ENCODE assay signal across 23 cellular contexts in genomic region chr5:179371123-179371515, GRCh38. TPM values are rescaled to one million over a fixed set of nuclear protein-coding genes. Genes with fewer than 3 reads are reported as not detected.
A peak's percentile ranks its signal among the peaks of the same experiment; 100 is the strongest.
DNase-seq lines count a peak whose midpoint lies in the region; FAIRE-seq and TF ChIP-seq lines count a peak whose summit lies in the region.
"Had no signal": no experiment of that assay in that cellular context is flagged by ENCODE, and none has a peak within 500 bp of the region (broad histone marks: within the 10 kb centered on the region; RNA-seq: fewer than 3 reads in every experiment).

No MANE protein-coding gene starts in this region.

- in situ Hi-C loops in mammary epithelial cell (cut with MboI; ENCODE audit: low sequenced_read_pairs in 2 of 2), result no loop called here

- H3K9ac ChIP-seq in mammary epithelial cell (ENCODE audit: insufficient read depth, low read length), result no peak overlapping the region

- FAIRE-seq in urothelium cell line (lab: Jason Lieb, UNC), result no peak
- FAIRE-seq: G401.6, GM12878 had no signal

- no peaks in the 10 kb centered on the region for H3K27me3 Mint-ChIP-seq in MCF 10A (ENCODE audit: insufficient read depth, unreplicated experiment)

- no peak overlapping the region for H3K27ac ChIP-seq in mammary epithelial cell (ENCODE audit: insufficient read depth, low read depth, low read length)
- H3K27ac ChIP-seq: HL-60, PC-9, SJCRH30 had no signal

- no peaks in the 10 kb centered on the region for H3K36me3 Mint-ChIP-seq in MCF 10A (ENCODE audit: insufficient read depth, unreplicated experiment)

- intact Hi-C loops in MCF 10A (cut with micrococcal nuclease), result no loop called here
- intact Hi-C loops in mammary epithelial cell (cut with micrococcal nuclease), result no loop called here

- peaks cover 5% of the 10 kb centered on the region for H3K4me1 Mint-ChIP-seq in MCF 10A (ENCODE audit: insufficient read depth, unreplicated experiment)

- H2AFZ ChIP-seq in mammary epithelial cell (ENCODE audit: low read depth, low read length), result no peak overlapping the region
- H2AFZ ChIP-seq: PC-9 had no signal

- POLR2A ChIA-PET in MCF 10A (lab: Yijun Ruan, JAX), result interaction anchor here (0.6 to 0.7 kb wide), 2 partner anchors 19 to 663 kb away, joined by 3 to 6 read pairs; no protein-coding TSS in a partner anchor

- H3K4me3 ChIP-seq in mammary epithelial cell (replicated peaks in 1 of 3; ENCODE audit: insufficient read depth in 1 of 3, low read depth in 2 of 3, low read length in 3 of 3), result no peak overlapping the region
- H3K4me3 ChIP-seq: GM12878, PC-9, SJCRH30 had no signal

- no peak for TF ChIP-seq CTCF in MCF 10A (IDR thresholded peaks at IDR 0.05; ENCODE audit: unreplicated experiment)
- TF ChIP-seq CTCF in mammary epithelial cell (conservative IDR thresholded peaks at IDR 0.05 in 1 of 2, IDR thresholded peaks at IDR 0.05 in 1 of 2; ENCODE audit: extremely low read depth in 1 of 2, insufficient read depth in 1 of 2, low read depth in 1 of 2, low read length in 2 of 2), result no peak

- CTCF ChIA-PET in MCF 10A (lab: Yijun Ruan, JAX), result interaction anchor here (0.6 kb wide), 1 partner anchor 231 kb away, joined by 3 read pairs; no protein-coding TSS in a partner anchor
- CTCF ChIA-PET in mammary epithelial cell (lab: Charles Lee; ENCODE audit: low non-redundant PET), result no interaction called here

- H3K79me2 ChIP-seq in mammary epithelial cell (ENCODE audit: insufficient read depth, low read length), result no peaks in the 10 kb centered on the region

- no peaks in the 10 kb centered on the region for H3K4me1 ChIP-seq in mammary epithelial cell (ENCODE audit: insufficient read depth, low read length)
- H3K4me1 ChIP-seq: SJCRH30 had no signal

- no TSS peak for BruUV-seq in MCF 10A (replicated peaks; lab: Mats Ljungman, UMichigan)
- BruUV-seq in mammary epithelial cell (replicated peaks; lab: Mats Ljungman, UMichigan), result no TSS peak

- dilution Hi-C loops in mammary epithelial cell (cut with HindIII; ENCODE audit: low sequenced_read_pairs), result no loop called here

- H3K4me3 Mint-ChIP-seq in MCF 10A (ENCODE audit: unreplicated experiment), result no peak overlapping the region

- 47% methylated on average over 5 of the region's 5 CpGs for WGBS in mammary epithelial cell (ENCODE audit: low coverage, missing lambda C conversion rate)

- peak overlapping the region; percentile 61 for H3K27ac Mint-ChIP-seq in MCF 10A (ENCODE audit: low read depth, unreplicated experiment)

- no peaks in the 10 kb centered on the region for H3K27me3 ChIP-seq in mammary epithelial cell (ENCODE audit: insufficient read depth, low read length)

- no peak overlapping the region for H3K4me2 ChIP-seq in mammary epithelial cell (ENCODE audit: insufficient read depth, low read depth, low read length)
- H3K4me2 ChIP-seq: PC-9 had no signal

- no peak for DNase-seq in MCF 10A (ENCODE audit: unreplicated experiment)
- no peak for DNase-seq in mammary epithelial cell
- peak; percentile 26 for DNase-seq in amniotic epithelial cell (ENCODE audit: low read depth)
- peak; percentile 16 for DNase-seq in islet precursor cell
- no peak for DNase-seq in NCI-H1092 (lab: John Stamatoyannopoulos, UW)
- no peak for DNase-seq in activated CD4-positive, alpha-beta T cell treated with anti-CD3 and anti-CD28 coated beads for 48 hours
- no peak for DNase-seq in HUDEP-2 (lab: John Stamatoyannopoulos, UW; ENCODE audit: unreplicated experiment in 76 of 76)
- no peak for DNase-seq in urothelium cell line (ENCODE audit: low spot score)
- DNase-seq: 8988T, ACHN, Calu3, DND-41, GOT3, Karpas-422, NCI-H2029 treated with DMSO at 0.1 percent for 48 hours, NCI-H2227 treated with DMSO at 0.1 percent for 48 hours, NCI-H526 treated with DMSO at 0.1 percent for 48 hours, PC-9, SJCRH30 had no signal

- H3K9me3 ChIP-seq in mammary epithelial cell (replicated peaks; ENCODE audit: insufficient read depth, low read length), result peaks cover 44% of the 10 kb centered on the region
- H3K9me3 ChIP-seq: SJCRH30 had no signal

- H3K9me3 Mint-ChIP-seq in MCF 10A (ENCODE audit: unreplicated experiment), result peaks cover 8% of the 10 kb centered on the region

- H3K36me3 ChIP-seq in mammary epithelial cell (ENCODE audit: insufficient read depth, low read length), result no peaks in the 10 kb centered on the region
- H3K36me3 ChIP-seq: SJCRH30 had no signal

- no peaks in the 10 kb centered on the region for H4K20me1 ChIP-seq in mammary epithelial cell (ENCODE audit: insufficient read depth, low read length)

RNA-seq across cellular contexts. Expression of gene ADAMTS2, which starts 25.9 kb away (rescaled TPM):
- total RNA-seq in MCF 10A (2022), result 0.17 TPM in 1 of 2 replicates, not detected in the other
- total RNA-seq in mammary epithelial cell, result under 1 TPM in 1 of 2 donors, not detected in 1; 0.33 TPM
- polyA plus RNA-seq in mammary epithelial cell, result 0.01 TPM
- polyA minus RNA-seq in mammary epithelial cell, result not detected
- total RNA-seq: Calu3, NCI-H460, PC-9, SJCRH30 had no signal

Comparison
In these comparisons a context has a peak if more than half of its experiments do, and no peak if none do; other contexts are left out.
1. DNase-seq: peak in amniotic epithelial cell (single experiment) and islet precursor cell (single experiment); none in MCF 10A (single experiment), mammary epithelial cell (single experiment), NCI-H1092 (single experiment), activated CD4-positive, alpha-beta T cell treated with anti-CD3 and anti-CD28 coated beads for 48 hours (single experiment), HUDEP-2 (0 of 76) and urothelium cell line (single experiment).